32 cellular contexts compared by ENCODE assay signal in genomic region chr1:53500184-53501064, GRCh38. TPM values are rescaled to one million over a fixed set of nuclear protein-coding genes. Genes with fewer than 3 reads are reported as not detected.
DNase-seq lines count a peak whose midpoint lies in the region; ATAC-seq and TF ChIP-seq lines count a peak whose summit lies in the region.
"Had no signal": no experiment of that assay in that cellular context is flagged by ENCODE, and none has a peak within 500 bp of the region (broad histone marks: within the 10 kb centered on the region; RNA-seq: fewer than 3 reads in every experiment).

No MANE protein-coding gene starts in this region.

- H3K4me3 ChIP-seq in neuronal stem cell (ENCODE audit: low read length in 2 of 2) (no peak overlapping the region), tibial artery (no peak overlapping the region)
- H3K4me3 ChIP-seq: coronary artery, K562, right lobe of liver, SJCRH30, thoracic aorta, uterus had no signal

- H3K4me1 ChIP-seq in neuronal stem cell (ENCODE audit: control insufficient read depth in 2 of 2, insufficient read depth in 1 of 2, low read depth in 1 of 2, low read length in 2 of 2) (peaks cover 13 to 31% of the 10 kb centered on the region in 2 donors), tibial artery (no peaks in the 10 kb centered on the region)
- H3K4me1 ChIP-seq: right lobe of liver, SJCRH30, uterus had no signal

- intact Hi-C loops in tibial artery (cut with DNase I; ENCODE audit: low total_unique reads): no loop called here

- H2BK5ac ChIP-seq in neuronal stem cell (ENCODE audit: low read length): no peak overlapping the region

- H3K9me3 ChIP-seq in neuronal stem cell (replicated peaks in 1 of 2; ENCODE audit: control insufficient read depth in 2 of 2, insufficient read depth in 1 of 2, low read depth in 1 of 2, low read length in 2 of 2) (no peaks in the 10 kb centered on the region), tibial artery (no peaks in the 10 kb centered on the region)
- H3K9me3 ChIP-seq: right lobe of liver, SJCRH30, thoracic aorta, uterus had no signal

- H3K27me3 ChIP-seq in neuronal stem cell (ENCODE audit: control insufficient read depth in 3 of 3, insufficient read depth in 3 of 3, low read depth in 1 of 3, low read length in 3 of 3) (peaks cover 0 to 9% (median 0%) of the 10 kb centered on the region in 3 experiments), tibial artery (peaks cover 0 to 42% of the 10 kb centered on the region in 2 donors)
- H3K27me3 ChIP-seq: right lobe of liver, uterus had no signal

- no peak overlapping the region for H3K4ac ChIP-seq in neuronal stem cell (ENCODE audit: low read length)

- peak overlapping the region; percentile 63 for H3K14ac ChIP-seq in neuronal stem cell (ENCODE audit: low read length)

- DNase-seq in DMS79 treated with DMSO at 0.1 percent for 48 hours (lab: John Stamatoyannopoulos, UW) (peak; percentile 89), NCI-H1092 treated with DMSO at 0.1 percent for 48 hours (lab: John Stamatoyannopoulos, UW) (peak; percentile 70), neuronal stem cell (ENCODE audit: low spot score) (no peak), tibial artery (no peak)
- DNase-seq in activated CD4-positive, alpha-beta T cell treated with anti-CD3 and anti-CD28 coated beads, Interleukin-2, amount 50 U/mL, for 1 hour: no peak
- DNase-seq: activated B cell treated with CpG ODN at 0.5 μM for 24 hours; activated CD4-positive, alpha-beta T cell treated with anti-CD3 and anti-CD28 coated beads, Interleukin-2, amount 10 ng/mL, durations not matched to agents 7 days and 5 days; activated T-cell treated with anti-CD3 and anti-CD28 coated beads, Interleukin-2, amount 50 U/mL, for 4 hours; caudate nucleus; DMS53; effector CD8-positive, alpha-beta T cell; hypothalamus; left colon; mammary epithelial cell; NCI-H82; right lobe of liver; SJCRH30; stimulated activated CD4-positive, alpha-beta T cell treated with anti-CD3 and anti-CD28 coated beads, Interleukin-12 subunit alpha, Interleukin-12 subunit beta, amount 100 ng/mL, for 4 hours; stimulated activated CD4-positive, alpha-beta T cell treated with anti-CD3 and anti-CD28 coated beads, Interleukin-2, amount 100 ng/mL, for 48 hours; stimulated activated naive CD8-positive, alpha-beta T cell treated with anti-CD3 and anti-CD28 coated beads, Interleukin-15, amount 100 ng/mL, for 72 hours; T-cell; uterus had no signal

- no peaks in the 10 kb centered on the region for H3K36me3 Mint-ChIP-seq in brain
- H3K36me3 Mint-ChIP-seq: T-cell had no signal

- peak overlapping the region; percentile 88 for H2AK5ac ChIP-seq in neuronal stem cell (ENCODE audit: low read depth, low read length)

- peak overlapping the region; percentile 90 for H2BK15ac ChIP-seq in neuronal stem cell (ENCODE audit: low read length)

- no peak overlapping the region for H3K4me2 ChIP-seq in neuronal stem cell (ENCODE audit: insufficient read depth, low read length, poor library complexity, severe bottlenecking)

- peaks cover 61% of the 10 kb centered on the region for H3K4me1 Mint-ChIP-seq in brain
- H3K4me1 Mint-ChIP-seq: activated B cell treated with CpG ODN at 0.5 μM for 24 hours had no signal

- H3K9ac ChIP-seq in neuronal stem cell (ENCODE audit: low read depth, low read length, poor library complexity): peak overlapping the region; percentile 50

- H3K4me3 Mint-ChIP-seq in brain: no peak overlapping the region
- H3K4me3 Mint-ChIP-seq: activated B cell treated with CpG ODN at 0.5 μM for 24 hours; activated CD4-positive, alpha-beta T cell treated with anti-CD3 and anti-CD28 coated beads, Interleukin-2, amount 10 ng/mL, durations not matched to agents 7 days and 5 days; activated T-cell treated with anti-CD3 and anti-CD28 coated beads, Interleukin-2, amount 50 U/mL, for 4 hours; stimulated activated naive CD8-positive, alpha-beta T cell treated with anti-CD3 and anti-CD28 coated beads, Interleukin-15, amount 100 ng/mL, for 72 hours; T-cell had no signal

- no peaks in the 10 kb centered on the region for H3K27me3 Mint-ChIP-seq in brain
- H3K27me3 Mint-ChIP-seq: activated CD4-positive, alpha-beta T cell treated with anti-CD3 and anti-CD28 coated beads, Interleukin-2, amount 10 ng/mL, durations not matched to agents 7 days and 5 days; T-cell had no signal

- H4K8ac ChIP-seq in neuronal stem cell (ENCODE audit: low read depth, low read length): no peak overlapping the region

- TF ChIP-seq CTCF in brain (conservative IDR thresholded peaks at IDR 0.05) (no peak), tibial artery (IDR thresholded peaks at IDR 0.05) (no peak)

- H3K9me3 Mint-ChIP-seq in brain: peaks cover 0 to 2% (median 0%) of the 10 kb centered on the region in 5 experiments
- H3K9me3 Mint-ChIP-seq: activated B cell treated with CpG ODN at 0.5 μM for 24 hours; activated CD4-positive, alpha-beta T cell treated with anti-CD3 and anti-CD28 coated beads, Interleukin-2, amount 10 ng/mL, durations not matched to agents 7 days and 5 days; activated T-cell treated with anti-CD3 and anti-CD28 coated beads, Interleukin-2, amount 50 U/mL, for 4 hours; stimulated activated naive CD8-positive, alpha-beta T cell treated with anti-CD3 and anti-CD28 coated beads, Interleukin-15, amount 100 ng/mL, for 72 hours; T-cell had no signal

- H4K91ac ChIP-seq in neuronal stem cell (ENCODE audit: low read depth, low read length, poor library complexity): peak overlapping the region; percentile 99

- H3K36me3 ChIP-seq in neuronal stem cell (replicated peaks in 1 of 2; ENCODE audit: control insufficient read depth in 2 of 2, insufficient read depth in 2 of 2, low read length in 2 of 2): no peaks in the 10 kb centered on the region
- H3K36me3 ChIP-seq in tibial artery: no peaks in the 10 kb centered on the region
- H3K36me3 ChIP-seq: right lobe of liver, SJCRH30, thoracic aorta, uterus had no signal

- no CpG with 5 or more reads among the region's 34 CpGs for WGBS in neuronal stem cell (ENCODE audit: extremely low coverage in 2 of 2, insufficient read length in 2 of 2, insufficient replicate concordance in 1 of 2), 2 donors

- no peaks in the 10 kb centered on the region for H3K79me1 ChIP-seq in neuronal stem cell (ENCODE audit: low read depth, low read length)

- H3K27ac ChIP-seq in neuronal stem cell (replicated peaks; ENCODE audit: low read length) (no peak overlapping the region), tibial artery (no peak overlapping the region)
- H3K27ac ChIP-seq: coronary artery, epithelial cell of prostate, right lobe of liver, SJCRH30, thoracic aorta, uterus had no signal

- H2AFZ ChIP-seq in neuronal stem cell (ENCODE audit: low read length): no peak overlapping the region

- H2BK120ac ChIP-seq in neuronal stem cell (ENCODE audit: low read depth, low read length): no peak overlapping the region

- H2BK12ac ChIP-seq in neuronal stem cell (ENCODE audit: low read length): peak overlapping the region; percentile 69

- peak overlapping the region; percentile 97 for H3K18ac ChIP-seq in neuronal stem cell (ENCODE audit: low read length)

- no peak overlapping the region for H3K23ac ChIP-seq in neuronal stem cell (ENCODE audit: low read depth, low read length, poor library complexity)

- no peak for ATAC-seq in HG03432 (IDR thresholded peaks at IDR 0.05; ENCODE audit: unreplicated experiment)
- ATAC-seq: activated T-cell treated with anti-CD3 and anti-CD28 coated beads, Interleukin-2, amount 50 U/mL, for 4 hours; HCT116; K562; left colon; right lobe of liver; stimulated activated naive CD8-positive, alpha-beta T cell treated with anti-CD3 and anti-CD28 coated beads, Interleukin-15, amount 100 ng/mL, for 72 hours; T-cell had no signal

- H3K27ac Mint-ChIP-seq in brain: peak overlapping the region in 3 of 5 experiments; percentile 85 to 98 (median 90)
- H3K27ac Mint-ChIP-seq: activated B cell treated with CpG ODN at 0.5 μM for 24 hours; activated CD4-positive, alpha-beta T cell treated with anti-CD3 and anti-CD28 coated beads, Interleukin-2, amount 10 ng/mL, durations not matched to agents 7 days and 5 days; progenitor cell of endocrine pancreas; T-cell had no signal

RNA-seq across cellular contexts. Expression of gene DMRTB1, which starts 41.2 kb away (rescaled TPM):
- polyA plus RNA-seq in brain (ENCODE audit: insufficient read depth, low read depth, low replicate concordance): not detected
- polyA plus RNA-seq in neuronal stem cell (2013, experiment 1 of 2): 0.03 TPM
- polyA plus RNA-seq in neuronal stem cell (2013, experiment 2 of 2): not detected
- polyA plus RNA-seq: AG04450, BJ, mammary epithelial cell had no signal

Comparison
In these comparisons a context has a peak if more than half of its experiments do, and no peak if none do; other contexts are left out.
1. DNase-seq: peak in DMS79 treated with DMSO at 0.1 percent for 48 hours (single experiment) and NCI-H1092 treated with DMSO at 0.1 percent for 48 hours (single experiment); none in neuronal stem cell (single experiment), activated CD4-positive, alpha-beta T cell treated with anti-CD3 and anti-CD28 coated beads, Interleukin-2, amount 50 U/mL, for 1 hour (single experiment) and tibial artery (0 of 2).